Comparison of ENCODE assay signal across 1 cellular context in the genomic region with DNA sequence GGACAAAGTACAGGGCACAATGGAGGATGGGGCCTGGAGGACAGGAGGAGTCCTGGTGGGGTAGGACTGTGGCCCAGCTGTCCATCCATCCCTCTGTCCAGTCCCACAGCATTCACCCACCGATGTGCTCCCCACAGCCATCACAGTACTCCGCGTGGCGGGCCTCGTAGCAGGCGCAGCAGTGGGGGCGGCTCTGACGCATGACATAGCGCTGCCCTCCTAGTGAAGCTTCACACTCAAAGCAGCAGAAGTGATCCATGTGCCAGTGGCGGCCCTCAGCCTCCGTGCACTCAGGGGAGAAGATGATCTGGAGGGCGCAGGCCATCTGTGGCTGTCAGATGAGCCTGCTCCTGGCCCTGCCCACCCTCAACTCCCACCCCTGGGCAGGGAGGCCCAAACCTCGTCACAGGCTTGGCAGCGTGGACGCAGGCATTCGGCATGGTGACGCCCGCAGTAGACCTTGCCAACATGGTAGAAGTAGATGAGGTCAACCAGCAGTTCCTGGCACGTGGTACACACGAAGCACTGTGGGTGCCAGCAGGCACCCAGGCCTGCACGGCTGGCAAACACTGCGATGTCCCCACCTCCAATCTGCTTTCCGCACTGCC.
TF ChIP-seq lines count a peak whose summit lies in the region.

No MANE protein-coding gene starts in this region.

TF ChIP-seq in SK-N-SH, 30 proteins besides CTCF, POLR2A, EP300 and RAD21:
- no peak for TF ChIP-seq TAF1 (IDR thresholded peaks at IDR 0.05; ENCODE audit: borderline replicate concordance, low read depth, low read length)
- no peak for TF ChIP-seq JUND (IDR thresholded peaks at IDR 0.05)
- TF ChIP-seq, protein P1, sequence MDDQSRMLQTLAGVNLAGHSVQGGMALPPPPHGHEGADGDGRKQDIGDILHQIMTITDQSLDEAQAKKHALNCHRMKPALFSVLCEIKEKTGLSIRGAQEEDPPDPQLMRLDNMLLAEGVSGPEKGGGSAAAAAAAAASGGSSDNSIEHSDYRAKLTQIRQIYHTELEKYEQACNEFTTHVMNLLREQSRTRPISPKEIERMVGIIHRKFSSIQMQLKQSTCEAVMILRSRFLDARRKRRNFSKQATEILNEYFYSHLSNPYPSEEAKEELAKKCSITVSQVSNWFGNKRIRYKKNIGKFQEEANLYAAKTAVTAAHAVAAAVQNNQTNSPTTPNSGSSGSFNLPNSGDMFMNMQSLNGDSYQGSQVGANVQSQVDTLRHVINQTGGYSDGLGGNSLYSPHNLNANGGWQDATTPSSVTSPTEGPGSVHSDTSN (IDR thresholded peaks at IDR 0.05): no peak
- TF ChIP-seq POLR2AphosphoS5 (IDR thresholded peaks at IDR 0.05; ENCODE audit: low read depth, low read length): no peak
- no peak for TF ChIP-seq MXI1 (IDR thresholded peaks at IDR 0.05; ENCODE audit: low read depth, low read length)
- TF ChIP-seq, protein P2, sequence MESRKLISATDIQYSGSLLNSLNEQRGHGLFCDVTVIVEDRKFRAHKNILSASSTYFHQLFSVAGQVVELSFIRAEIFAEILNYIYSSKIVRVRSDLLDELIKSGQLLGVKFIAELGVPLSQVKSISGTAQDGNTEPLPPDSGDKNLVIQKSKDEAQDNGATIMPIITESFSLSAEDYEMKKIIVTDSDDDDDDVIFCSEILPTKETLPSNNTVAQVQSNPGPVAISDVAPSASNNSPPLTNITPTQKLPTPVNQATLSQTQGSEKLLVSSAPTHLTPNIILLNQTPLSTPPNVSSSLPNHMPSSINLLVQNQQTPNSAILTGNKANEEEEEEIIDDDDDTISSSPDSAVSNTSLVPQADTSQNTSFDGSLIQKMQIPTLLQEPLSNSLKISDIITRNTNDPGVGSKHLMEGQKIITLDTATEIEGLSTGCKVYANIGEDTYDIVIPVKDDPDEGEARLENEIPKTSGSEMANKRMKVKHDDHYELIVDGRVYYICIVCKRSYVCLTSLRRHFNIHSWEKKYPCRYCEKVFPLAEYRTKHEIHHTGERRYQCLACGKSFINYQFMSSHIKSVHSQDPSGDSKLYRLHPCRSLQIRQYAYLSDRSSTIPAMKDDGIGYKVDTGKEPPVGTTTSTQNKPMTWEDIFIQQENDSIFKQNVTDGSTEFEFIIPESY (IDR thresholded peaks at IDR 0.05; ENCODE audit: borderline replicate concordance, low read depth): no peak
